In the genomic region with DNA sequence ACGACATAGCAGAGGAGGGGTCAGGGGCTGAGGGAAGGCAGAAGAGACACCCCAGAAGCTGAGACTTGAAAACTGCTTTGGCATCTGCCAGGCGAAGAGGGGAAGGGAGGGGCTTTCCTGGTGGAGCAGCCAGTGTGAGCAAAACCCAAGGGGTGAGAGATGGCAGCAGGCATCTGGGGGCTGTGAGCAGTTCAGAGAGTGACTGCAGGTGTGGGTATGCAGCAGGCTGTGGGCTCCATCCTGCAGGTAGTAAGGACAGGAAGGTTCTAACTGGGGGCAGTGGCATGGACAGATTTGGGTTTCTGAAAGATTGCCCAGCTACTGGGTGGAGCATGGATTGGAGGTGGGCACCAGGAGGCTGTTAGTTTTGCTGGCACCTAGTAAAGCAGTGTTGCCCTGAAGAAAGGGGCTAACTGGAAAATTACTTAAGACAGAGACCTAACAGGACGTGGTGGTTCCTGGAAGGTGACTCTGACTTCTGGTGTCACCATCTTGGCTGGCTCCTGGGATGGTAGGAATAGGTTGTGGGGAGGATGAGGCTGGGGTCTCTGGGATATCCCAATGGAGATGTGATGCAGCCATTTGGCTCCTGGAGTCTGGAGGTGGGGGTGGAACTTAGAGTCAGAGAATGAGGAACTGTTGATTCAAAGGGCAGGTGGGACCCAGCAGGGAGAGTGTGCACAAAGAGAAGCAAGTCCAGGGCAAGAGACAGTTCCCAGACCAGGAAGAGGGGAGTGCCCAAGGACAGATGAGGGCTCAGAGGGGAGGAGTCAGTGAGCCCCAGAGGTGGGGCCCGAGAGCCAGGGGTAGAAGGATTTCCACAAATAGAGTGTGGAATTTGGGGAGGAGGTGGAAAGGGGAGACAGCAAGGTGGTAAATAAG, we compare ENCODE assay signal across 16 cellular contexts. TPM values are rescaled to one million over a fixed set of nuclear protein-coding genes. Genes with fewer than 3 reads are reported as not detected.
DNase-seq lines count a peak whose midpoint lies in the region; ATAC-seq and TF ChIP-seq lines count a peak whose summit lies in the region.
"Had no signal": no experiment of that assay in that cellular context is flagged by ENCODE, and none has a peak within 500 bp of the region (broad histone marks: within the 10 kb centered on the region; RNA-seq: fewer than 3 reads in every experiment).

No MANE protein-coding gene starts in this region.

- H3K4me1 Mint-ChIP-seq in WTC11 = peaks cover 8% of the 10 kb centered on the region

- TF ChIP-seq CTCF in right atrium auricular region (IDR thresholded peaks at IDR 0.05) (no peak), WTC11 (IDR thresholded peaks at IDR 0.05) (no peak), vagina (IDR thresholded peaks at IDR 0.05) (no peak), esophagus muscularis mucosa (IDR thresholded peaks at IDR 0.05) (no peak)

- no peaks in the 10 kb centered on the region for H3K27me3 Mint-ChIP-seq in WTC11 (ENCODE audit: low read depth)

- H3K9me3 ChIP-seq in right atrium auricular region (no peaks in the 10 kb centered on the region), vagina (no peaks in the 10 kb centered on the region), esophagus muscularis mucosa (no peaks in the 10 kb centered on the region)
- H3K9me3 ChIP-seq: prostate gland had no signal

- H3K27me3 ChIP-seq in right atrium auricular region (no peaks in the 10 kb centered on the region), vagina (no peaks in the 10 kb centered on the region), esophagus muscularis mucosa (no peaks in the 10 kb centered on the region)

- H3K27ac Mint-ChIP-seq in WTC11 = peak overlapping the region; percentile 55; the same call in 1 of the 2 replicates

- peaks cover 19% of the 10 kb centered on the region for H3K36me3 ChIP-seq in right atrium auricular region
- H3K36me3 ChIP-seq in vagina = peaks cover 0 to 10% of the 10 kb centered on the region in 2 donors
- peaks cover 0 to 95% (median 45%) of the 10 kb centered on the region in 4 donors for H3K36me3 ChIP-seq in esophagus muscularis mucosa
- H3K36me3 ChIP-seq: prostate gland had no signal

- H3K4me3 ChIP-seq in right atrium auricular region (no peak overlapping the region), vagina (no peak overlapping the region), esophagus muscularis mucosa (no peak overlapping the region)
- H3K4me3 ChIP-seq: lung, prostate gland, SK-N-MC had no signal

- WGBS in esophagus muscularis mucosa = 69% methylated on average over 4 of the region's 4 CpGs

- TF ChIP-seq EP300 in esophagus muscularis mucosa (IDR thresholded peaks at IDR 0.05) = no peak

- peak; percentile 16 for ATAC-seq in left ventricle myocardium superior
- peak; percentile 67 for ATAC-seq in WTC11
- peak; percentile 73 for ATAC-seq in left colon

- no peaks in the 10 kb centered on the region for H3K9me3 Mint-ChIP-seq in WTC11

- intact Hi-C loops in left ventricle myocardium superior (cut with micrococcal nuclease) (no loop called here), left colon (cut with DNase I, micrococcal nuclease) (no loop called here), vagina (cut with DNase I) (no loop called here), esophagus muscularis mucosa (cut with DNase I) (no loop called here)

- DNase-seq in left ventricle myocardium superior = no peak
- no peak for DNase-seq in right atrium auricular region (ENCODE audit: low spot score)
- no peak for DNase-seq in WTC11 (ENCODE audit: low spot score)
- DNase-seq in left colon = peak in 1 of 2 donors; percentile 33
- DNase-seq in NCI-H2196 (lab: John Stamatoyannopoulos, UW; ENCODE audit: unreplicated experiment) = no peak
- DNase-seq in vagina (ENCODE audit: extremely low spot score in 2 of 2) = no peak
- DNase-seq in esophagus muscularis mucosa (ENCODE audit: extremely low spot score) = no peak
- no peak for DNase-seq in NK-92 treated with Interleukin-12 subunit alpha and Interleukin-12 subunit beta, amount 100 ng/mL, for 24 hours (lab: John Stamatoyannopoulos, UW)
- DNase-seq: AML-193; HCEC 1CT; NCI-H2081; stimulated activated CD4-positive, alpha-beta T cell treated with anti-CD3 and anti-CD28 coated beads, Interleukin-1b, Interleukin-23, amount 100 ng/mL, for 48 hours; stimulated activated naive CD4-positive, alpha-beta T cell treated with Interleukin-2 at 50 U/mL for 16 hours had no signal

- POLR2A ChIA-PET in WTC11 (lab: Charles Lee) = no interaction called here

- H3K4me3 Mint-ChIP-seq in WTC11 = no peak overlapping the region

- peaks cover 0 to 11% of the 10 kb centered on the region in 2 donors for H3K4me1 ChIP-seq in right atrium auricular region
- H3K4me1 ChIP-seq in vagina = no peaks in the 10 kb centered on the region
- peaks cover 0 to 9% (median 3%) of the 10 kb centered on the region in 4 donors for H3K4me1 ChIP-seq in esophagus muscularis mucosa
- H3K4me1 ChIP-seq: prostate gland had no signal

- TF ChIP-seq POLR2A in vagina (IDR thresholded peaks at IDR 0.05) = no peak
- TF ChIP-seq POLR2A in esophagus muscularis mucosa (IDR thresholded peaks at IDR 0.05; ENCODE audit: low read depth) = no peak

- H3K36me3 Mint-ChIP-seq in WTC11 = peaks cover 9% of the 10 kb centered on the region; the same call in 1 of the 2 replicates

- H3K27ac ChIP-seq in right atrium auricular region = no peak overlapping the region
- H3K27ac ChIP-seq in vagina = no peak overlapping the region
- no peak overlapping the region for H3K27ac ChIP-seq in esophagus muscularis mucosa (replicated peaks in 1 of 4)
- H3K27ac ChIP-seq: prostate gland, SK-N-MC had no signal

- CTCF ChIA-PET in WTC11 (lab: Charles Lee) = interaction anchor here (1.5 kb wide), 1 partner anchor 38 kb away, joined by 3 read pairs; no protein-coding TSS in a partner anchor

TF ChIP-seq in WTC11, 78 proteins besides CTCF, POLR2A, EP300 and RAD21 (continues in another document):
- TF ChIP-seq, protein P1, sequence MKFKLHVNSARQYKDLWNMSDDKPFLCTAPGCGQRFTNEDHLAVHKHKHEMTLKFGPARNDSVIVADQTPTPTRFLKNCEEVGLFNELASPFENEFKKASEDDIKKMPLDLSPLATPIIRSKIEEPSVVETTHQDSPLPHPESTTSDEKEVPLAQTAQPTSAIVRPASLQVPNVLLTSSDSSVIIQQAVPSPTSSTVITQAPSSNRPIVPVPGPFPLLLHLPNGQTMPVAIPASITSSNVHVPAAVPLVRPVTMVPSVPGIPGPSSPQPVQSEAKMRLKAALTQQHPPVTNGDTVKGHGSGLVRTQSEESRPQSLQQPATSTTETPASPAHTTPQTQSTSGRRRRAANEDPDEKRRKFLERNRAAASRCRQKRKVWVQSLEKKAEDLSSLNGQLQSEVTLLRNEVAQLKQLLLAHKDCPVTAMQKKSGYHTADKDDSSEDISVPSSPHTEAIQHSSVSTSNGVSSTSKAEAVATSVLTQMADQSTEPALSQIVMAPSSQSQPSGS (CRISPR knock-in tag; IDR thresholded peaks at IDR 0.05; ENCODE audit: borderline replicate concordance, low read depth) = no peak
- no peak for TF ChIP-seq JUN (CRISPR knock-in tag; IDR thresholded peaks at IDR 0.05)
- TF ChIP-seq, protein P2, sequence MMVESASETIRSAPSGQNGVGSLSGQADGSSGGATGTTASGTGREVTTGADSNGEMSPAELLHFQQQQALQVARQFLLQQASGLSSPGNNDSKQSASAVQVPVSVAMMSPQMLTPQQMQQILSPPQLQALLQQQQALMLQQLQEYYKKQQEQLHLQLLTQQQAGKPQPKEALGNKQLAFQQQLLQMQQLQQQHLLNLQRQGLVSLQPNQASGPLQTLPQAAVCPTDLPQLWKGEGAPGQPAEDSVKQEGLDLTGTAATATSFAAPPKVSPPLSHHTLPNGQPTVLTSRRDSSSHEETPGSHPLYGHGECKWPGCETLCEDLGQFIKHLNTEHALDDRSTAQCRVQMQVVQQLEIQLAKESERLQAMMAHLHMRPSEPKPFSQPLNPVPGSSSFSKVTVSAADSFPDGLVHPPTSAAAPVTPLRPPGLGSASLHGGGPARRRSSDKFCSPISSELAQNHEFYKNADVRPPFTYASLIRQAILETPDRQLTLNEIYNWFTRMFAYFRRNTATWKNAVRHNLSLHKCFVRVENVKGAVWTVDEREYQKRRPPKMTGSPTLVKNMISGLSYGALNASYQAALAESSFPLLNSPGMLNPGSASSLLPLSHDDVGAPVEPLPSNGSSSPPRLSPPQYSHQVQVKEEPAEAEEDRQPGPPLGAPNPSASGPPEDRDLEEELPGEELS (CRISPR knock-in tag; IDR thresholded peaks at IDR 0.05) = no peak
- no peak for TF ChIP-seq GRHL2 (CRISPR knock-in tag; IDR thresholded peaks at IDR 0.05; ENCODE audit: insufficient replicate concordance, severe bottlenecking)
- TF ChIP-seq, protein P3, sequence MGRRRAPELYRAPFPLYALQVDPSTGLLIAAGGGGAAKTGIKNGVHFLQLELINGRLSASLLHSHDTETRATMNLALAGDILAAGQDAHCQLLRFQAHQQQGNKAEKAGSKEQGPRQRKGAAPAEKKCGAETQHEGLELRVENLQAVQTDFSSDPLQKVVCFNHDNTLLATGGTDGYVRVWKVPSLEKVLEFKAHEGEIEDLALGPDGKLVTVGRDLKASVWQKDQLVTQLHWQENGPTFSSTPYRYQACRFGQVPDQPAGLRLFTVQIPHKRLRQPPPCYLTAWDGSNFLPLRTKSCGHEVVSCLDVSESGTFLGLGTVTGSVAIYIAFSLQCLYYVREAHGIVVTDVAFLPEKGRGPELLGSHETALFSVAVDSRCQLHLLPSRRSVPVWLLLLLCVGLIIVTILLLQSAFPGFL (CRISPR knock-in tag; IDR thresholded peaks at IDR 0.05; ENCODE audit: borderline replicate concordance) = no peak
- no peak for TF ChIP-seq JAZF1 (CRISPR knock-in tag; IDR thresholded peaks at IDR 0.05)

RNA-seq across cellular contexts. Expression of a gene that starts 11.2 kb away (rescaled TPM):
- 29.6 TPM for total RNA-seq in left ventricle myocardium superior
- 10 to 100 TPM; 21.1 to 35.1 TPM for total RNA-seq in right atrium auricular region
- 18.3 to 20.3 TPM (median 18.7 TPM) in 3 replicates for total RNA-seq in WTC11 (2021)
- 10 to 100 TPM; 22.3 to 23.5 TPM for total RNA-seq in left colon
- 38.1 TPM for total RNA-seq in vagina
- total RNA-seq in esophagus muscularis mucosa = 10 to 100 TPM; 42.1 to 57.9 (median 45.5) TPM

RNA-seq across cellular contexts. Expression of a gene that starts 13.7 kb away (rescaled TPM):
- total RNA-seq in left ventricle myocardium superior = 7.5 TPM
- 1 to 10 TPM; 6.5 to 7.6 TPM for total RNA-seq in right atrium auricular region
- total RNA-seq in WTC11 (2021) = 1.4 to 1.9 TPM (median 1.6 TPM) in 3 replicates
- 1 to 10 TPM in 1 of 2 donors, under 1 TPM in 1; 0.24 to 1.7 TPM for total RNA-seq in left colon
- total RNA-seq in vagina = 3.2 TPM
- 10 to 100 TPM in 2 of 4 donors, 1 to 10 TPM in 2; 6.2 to 18.8 (median 10.9) TPM for total RNA-seq in esophagus muscularis mucosa

RNA-seq across cellular contexts. Expression of a gene that starts 40.7 kb away (rescaled TPM):
- 5.7 TPM for total RNA-seq in left ventricle myocardium superior
- 1 to 10 TPM; 5.7 to 7.9 TPM for total RNA-seq in right atrium auricular region
- total RNA-seq in WTC11 (2021) = 79.0 to 84.9 TPM (median 84.3 TPM) in 3 replicates
- total RNA-seq in left colon = 10 to 100 TPM; 20.5 to 24.4 TPM
- 21.4 TPM for total RNA-seq in vagina
- 10 to 100 TPM; 12.1 to 28.1 (median 17.7) TPM for total RNA-seq in esophagus muscularis mucosa

Comparison
In these comparisons a context has a peak if more than half of its experiments do, and no peak if none do; other contexts are left out.
1. ATAC-seq: peak in every context shown above with its lines; median percentile 73 in left colon; 67 in WTC11; 16 in left ventricle myocardium superior.